8 cellular contexts compared by ENCODE assay signal in the genomic region with DNA sequence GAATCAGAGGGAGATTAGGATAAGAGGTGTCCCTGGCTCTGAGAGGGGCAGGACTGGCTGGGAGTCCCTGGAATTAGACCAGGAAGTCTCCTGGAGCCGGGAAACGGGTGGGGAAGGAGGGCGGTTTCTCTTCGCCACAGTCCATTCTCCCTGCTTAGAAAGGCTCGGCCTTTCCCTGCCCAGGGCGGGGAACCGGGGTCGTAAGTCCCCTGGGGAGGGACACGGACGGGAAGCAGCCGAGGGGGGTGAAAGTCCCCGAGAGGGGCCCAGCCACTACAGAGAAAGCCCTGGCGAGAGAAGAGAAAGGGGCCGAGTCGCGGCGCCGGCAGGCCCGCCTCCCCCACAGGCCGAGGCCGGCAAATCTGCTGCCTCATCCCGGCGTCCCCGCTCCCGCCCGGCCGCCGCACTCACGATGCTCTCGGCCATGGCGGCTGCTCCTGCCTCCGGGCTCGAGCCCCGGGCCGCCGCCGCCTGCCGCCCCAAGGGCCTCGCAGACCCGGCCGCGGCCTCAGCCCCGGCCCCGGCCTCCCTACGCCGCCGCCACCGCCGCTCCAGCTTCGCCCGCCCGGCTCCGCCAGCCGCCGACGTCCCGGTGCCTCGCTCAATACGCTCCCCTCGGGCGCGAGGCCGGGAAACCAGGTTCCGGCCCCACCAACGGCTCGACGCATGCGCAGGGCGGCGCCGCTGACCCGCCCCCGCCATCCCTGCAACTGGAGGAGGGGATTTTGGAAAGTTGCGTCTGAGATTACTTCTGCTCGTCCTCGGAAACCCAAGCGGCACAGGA. TPM values are rescaled to one million over a fixed set of nuclear protein-coding genes. Genes with fewer than 3 reads are reported as not detected.
DNase-seq lines count a peak whose midpoint lies in the region; ATAC-seq and TF ChIP-seq lines count a peak whose summit lies in the region.

A gene (minus strand): TSS at position 608 of the 784 bp plus-strand sequence. CDS start 182 bp downstream, at position 426.
A gene (plus strand): TSS at position 692 of the 784 bp plus-strand sequence. CDS start 5,217 bp downstream, outside the sequence.

- TF ChIP-seq CTCF in osteocyte (IDR thresholded peaks at IDR 0.05) = no peak

- H3K36me3 ChIP-seq in HAP-1 (replicated peaks) (no peaks in the 10 kb centered on the region), thymus (ENCODE audit: control insufficient read depth, insufficient read depth) (no peaks in the 10 kb centered on the region)

- peaks cover 2% of the 10 kb centered on the region for H3K36me3 Mint-ChIP-seq in activated naive CD8-positive, alpha-beta T cell
- peaks cover 4% of the 10 kb centered on the region for H3K36me3 Mint-ChIP-seq in osteocyte (ENCODE audit: unreplicated experiment)

- in situ Hi-C loops in G401 (cut with HindIII; ENCODE audit: low sequenced_read_pairs) = no loop called here
- in situ Hi-C loops in HAP-1 (cut with MboI; ENCODE audit: low sequenced_read_pairs) = no loop called here

- H3K4me1 ChIP-seq in HAP-1 = peaks cover 8% of the 10 kb centered on the region
- H3K4me1 ChIP-seq in thymus (ENCODE audit: control insufficient read depth, insufficient read depth, low read length) = peaks cover 16% of the 10 kb centered on the region

- peak within 1 kb of the TSS; percentile 94 for H3K27ac Mint-ChIP-seq in activated naive CD8-positive, alpha-beta T cell
- peak within 1 kb of the TSS; percentile 94 for H3K27ac Mint-ChIP-seq in osteocyte (ENCODE audit: unreplicated experiment)

- H3K27me3 Mint-ChIP-seq in activated naive CD8-positive, alpha-beta T cell = no peaks in the 10 kb centered on the region
- no peaks in the 10 kb centered on the region for H3K27me3 Mint-ChIP-seq in osteocyte (ENCODE audit: unreplicated experiment)

- peak; percentile 86 for ATAC-seq in SK-N-SH treated with all-trans-retinoic acid at 6 μM for 48 hours

- peak within 1 kb of the TSS; percentile 84 for H3K27ac ChIP-seq in thymus (ENCODE audit: low read depth)

- under 1% methylated on average over 77 of the region's 77 CpGs for WGBS in thymus

- no peaks in the 10 kb centered on the region for H3K9me3 Mint-ChIP-seq in activated naive CD8-positive, alpha-beta T cell (ENCODE audit: low read depth)
- no peaks in the 10 kb centered on the region for H3K9me3 Mint-ChIP-seq in osteocyte (ENCODE audit: unreplicated experiment)

- peak within 1 kb of the TSS; percentile 98 for H3K4me3 Mint-ChIP-seq in activated naive CD8-positive, alpha-beta T cell
- peak within 1 kb of the TSS; percentile 95 for H3K4me3 Mint-ChIP-seq in osteocyte (ENCODE audit: unreplicated experiment)

- H3K9me3 ChIP-seq in HAP-1 (no peaks in the 10 kb centered on the region), thymus (ENCODE audit: control insufficient read depth) (no peaks in the 10 kb centered on the region)

- H3K4me3 ChIP-seq in HAP-1 = peak within 1 kb of the TSS; percentile 76
- peak within 1 kb of the TSS; percentile 94 for H3K4me3 ChIP-seq in thymus (ENCODE audit: low read length)

- peaks cover 25% of the 10 kb centered on the region for H3K4me1 Mint-ChIP-seq in activated naive CD8-positive, alpha-beta T cell (ENCODE audit: low read depth)
- H3K4me1 Mint-ChIP-seq in osteocyte (ENCODE audit: unreplicated experiment) = peaks cover 25% of the 10 kb centered on the region

- intact Hi-C loops in head of caudate nucleus (cut with DNase I) = no loop called here

- DNase-seq in G401 (ENCODE audit: low spot score) (peak; percentile 74), HAP-1 (ENCODE audit: low spot score in 2 of 2) (peak; percentile 79 to 91), MV-4-11 (lab: John Stamatoyannopoulos, UW) (peak; percentile 59), head of caudate nucleus (peak; percentile 52 to 93 (median 86)), osteocyte (ENCODE audit: extremely low spot score, unreplicated experiment) (peak; percentile 97)

- H3K27me3 ChIP-seq in HAP-1 (ENCODE audit: low read depth) = no peaks in the 10 kb centered on the region
- no peaks in the 10 kb centered on the region for H3K27me3 ChIP-seq in thymus (ENCODE audit: control insufficient read depth, insufficient read depth)

TF ChIP-seq in SK-N-SH treated with all-trans-retinoic acid at 6 μM for 48 hours, 23 proteins besides CTCF, POLR2A, EP300 and RAD21 (continues in another document):
- TF ChIP-seq ISL1 (CRISPR knock-in tag; IDR thresholded peaks at IDR 0.05) (no peak), TCF4 (CRISPR knock-in tag; IDR thresholded peaks at IDR 0.05; ENCODE audit: borderline replicate concordance) (no peak), ESRRG (CRISPR knock-in tag; IDR thresholded peaks at IDR 0.05) (no peak), ZNF70 (CRISPR knock-in tag; IDR thresholded peaks at IDR 0.05) (peak; percentile 83; the same call in 1 of the 2 replicates), ZC3H10 (CRISPR knock-in tag; IDR thresholded peaks at IDR 0.05) (peak; percentile 48; the same call in 1 of the 2 replicates), PPARA (CRISPR knock-in tag; IDR thresholded peaks at IDR 0.05; ENCODE audit: borderline replicate concordance) (no peak; the same call in 1 of the 2 replicates), OSR1 (CRISPR knock-in tag; IDR thresholded peaks at IDR 0.05) (no peak), ZNF565 (CRISPR knock-in tag; conservative IDR thresholded peaks at IDR 0.05; ENCODE audit: low read depth) (no peak), GLIS3 (CRISPR knock-in tag; IDR thresholded peaks at IDR 0.05) (no peak), CSDC2 (CRISPR knock-in tag; IDR thresholded peaks at IDR 0.05) (peak; percentile 39; the same call in 1 of the 2 replicates), RARB (CRISPR knock-in tag; IDR thresholded peaks at IDR 0.05) (no peak), SNAI2 (CRISPR knock-in tag; IDR thresholded peaks at IDR 0.05) (no peak), ZNF8 (CRISPR knock-in tag; IDR thresholded peaks at IDR 0.05) (no peak)
- TF ChIP-seq, protein P1, sequence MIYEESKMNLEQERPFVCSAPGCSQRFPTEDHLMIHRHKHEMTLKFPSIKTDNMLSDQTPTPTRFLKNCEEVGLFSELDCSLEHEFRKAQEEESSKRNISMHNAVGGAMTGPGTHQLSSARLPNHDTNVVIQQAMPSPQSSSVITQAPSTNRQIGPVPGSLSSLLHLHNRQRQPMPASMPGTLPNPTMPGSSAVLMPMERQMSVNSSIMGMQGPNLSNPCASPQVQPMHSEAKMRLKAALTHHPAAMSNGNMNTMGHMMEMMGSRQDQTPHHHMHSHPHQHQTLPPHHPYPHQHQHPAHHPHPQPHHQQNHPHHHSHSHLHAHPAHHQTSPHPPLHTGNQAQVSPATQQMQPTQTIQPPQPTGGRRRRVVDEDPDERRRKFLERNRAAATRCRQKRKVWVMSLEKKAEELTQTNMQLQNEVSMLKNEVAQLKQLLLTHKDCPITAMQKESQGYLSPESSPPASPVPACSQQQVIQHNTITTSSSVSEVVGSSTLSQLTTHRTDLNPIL (CRISPR knock-in tag; IDR thresholded peaks at IDR 0.05; ENCODE audit: low read depth) = no peak
- TF ChIP-seq, protein P2, sequence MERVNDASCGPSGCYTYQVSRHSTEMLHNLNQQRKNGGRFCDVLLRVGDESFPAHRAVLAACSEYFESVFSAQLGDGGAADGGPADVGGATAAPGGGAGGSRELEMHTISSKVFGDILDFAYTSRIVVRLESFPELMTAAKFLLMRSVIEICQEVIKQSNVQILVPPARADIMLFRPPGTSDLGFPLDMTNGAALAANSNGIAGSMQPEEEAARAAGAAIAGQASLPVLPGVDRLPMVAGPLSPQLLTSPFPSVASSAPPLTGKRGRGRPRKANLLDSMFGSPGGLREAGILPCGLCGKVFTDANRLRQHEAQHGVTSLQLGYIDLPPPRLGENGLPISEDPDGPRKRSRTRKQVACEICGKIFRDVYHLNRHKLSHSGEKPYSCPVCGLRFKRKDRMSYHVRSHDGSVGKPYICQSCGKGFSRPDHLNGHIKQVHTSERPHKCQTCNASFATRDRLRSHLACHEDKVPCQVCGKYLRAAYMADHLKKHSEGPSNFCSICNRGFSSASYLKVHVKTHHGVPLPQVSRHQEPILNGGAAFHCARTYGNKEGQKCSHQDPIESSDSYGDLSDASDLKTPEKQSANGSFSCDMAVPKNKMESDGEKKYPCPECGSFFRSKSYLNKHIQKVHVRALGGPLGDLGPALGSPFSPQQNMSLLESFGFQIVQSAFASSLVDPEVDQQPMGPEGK (CRISPR knock-in tag; IDR thresholded peaks at IDR 0.05; ENCODE audit: borderline replicate concordance) = no peak; the same call in 1 of the 2 replicates
- TF ChIP-seq, protein P3, sequence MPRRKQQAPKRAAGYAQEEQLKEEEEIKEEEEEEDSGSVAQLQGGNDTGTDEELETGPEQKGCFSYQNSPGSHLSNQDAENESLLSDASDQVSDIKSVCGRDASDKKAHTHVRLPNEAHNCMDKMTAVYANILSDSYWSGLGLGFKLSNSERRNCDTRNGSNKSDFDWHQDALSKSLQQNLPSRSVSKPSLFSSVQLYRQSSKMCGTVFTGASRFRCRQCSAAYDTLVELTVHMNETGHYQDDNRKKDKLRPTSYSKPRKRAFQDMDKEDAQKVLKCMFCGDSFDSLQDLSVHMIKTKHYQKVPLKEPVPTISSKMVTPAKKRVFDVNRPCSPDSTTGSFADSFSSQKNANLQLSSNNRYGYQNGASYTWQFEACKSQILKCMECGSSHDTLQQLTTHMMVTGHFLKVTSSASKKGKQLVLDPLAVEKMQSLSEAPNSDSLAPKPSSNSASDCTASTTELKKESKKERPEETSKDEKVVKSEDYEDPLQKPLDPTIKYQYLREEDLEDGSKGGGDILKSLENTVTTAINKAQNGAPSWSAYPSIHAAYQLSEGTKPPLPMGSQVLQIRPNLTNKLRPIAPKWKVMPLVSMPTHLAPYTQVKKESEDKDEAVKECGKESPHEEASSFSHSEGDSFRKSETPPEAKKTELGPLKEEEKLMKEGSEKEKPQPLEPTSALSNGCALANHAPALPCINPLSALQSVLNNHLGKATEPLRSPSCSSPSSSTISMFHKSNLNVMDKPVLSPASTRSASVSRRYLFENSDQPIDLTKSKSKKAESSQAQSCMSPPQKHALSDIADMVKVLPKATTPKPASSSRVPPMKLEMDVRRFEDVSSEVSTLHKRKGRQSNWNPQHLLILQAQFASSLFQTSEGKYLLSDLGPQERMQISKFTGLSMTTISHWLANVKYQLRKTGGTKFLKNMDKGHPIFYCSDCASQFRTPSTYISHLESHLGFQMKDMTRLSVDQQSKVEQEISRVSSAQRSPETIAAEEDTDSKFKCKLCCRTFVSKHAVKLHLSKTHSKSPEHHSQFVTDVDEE (CRISPR knock-in tag; IDR thresholded peaks at IDR 0.05) = peak; percentile 53

RNA-seq across cellular contexts. Expression of the first gene that starts in this region (rescaled TPM):
- 110 and 120 TPM in 2 replicates for total RNA-seq in G401 (2014; rRNA removed; shearing (Covaris generic))
- total RNA-seq in osteocyte = 99.7 and 112 TPM in 2 replicates
- 43.3 TPM for polyA plus RNA-seq in thymus

RNA-seq across cellular contexts. Expression of the second gene that starts in this region (rescaled TPM):
- total RNA-seq in G401 (2014; rRNA removed; shearing (Covaris generic)) = 66.8 and 98.7 TPM in 2 replicates
- 1.1 and 1.6 TPM in 2 replicates for total RNA-seq in osteocyte
- polyA plus RNA-seq in thymus = 1.8 TPM

Comparison
In these comparisons a context has a peak if more than half of its experiments do, and no peak if none do; other contexts are left out.
1. Peak in every context shown above with its lines: DNase-seq, ATAC-seq, H3K4me3 ChIP-seq and H3K27ac ChIP-seq.
2. RNA of the second gene that starts in this region (total RNA-seq): 66.8 to 98.7 TPM in G401; 1.1 to 1.6 TPM in osteocyte; every median in the first group is over 10 times any median in the second.